ENCODE assay signal across 1 cellular context in genomic region chr16:67268136-67268579, GRCh38.
A peak's percentile ranks its signal among the peaks of the same experiment; 100 is the strongest.
TF ChIP-seq lines count a peak whose summit lies in the region.

No MANE protein-coding gene starts in this region.

TF ChIP-seq in SK-N-SH, 30 proteins besides CTCF, POLR2A, EP300 and RAD21:
- TF ChIP-seq USF2 (IDR thresholded peaks at IDR 0.05; ENCODE audit: borderline replicate concordance, low read depth, low read length), result no peak
- peak; percentile 70 for TF ChIP-seq JUND (IDR thresholded peaks at IDR 0.05)
- TF ChIP-seq RXRA (IDR thresholded peaks at IDR 0.05; ENCODE audit: borderline replicate concordance, low read depth), result peak; percentile 65; the same call in 1 of the 2 replicates
- peak; percentile 62 for TF ChIP-seq TCF12 (IDR thresholded peaks at IDR 0.05)
- TF ChIP-seq MXI1 (IDR thresholded peaks at IDR 0.05; ENCODE audit: low read depth, low read length), result no peak
- TF ChIP-seq ELF1 (IDR thresholded peaks at IDR 0.05), result no peak
- TF ChIP-seq NFIC (IDR thresholded peaks at IDR 0.05; ENCODE audit: borderline replicate concordance), result peak; percentile 75
- TF ChIP-seq MAX (IDR thresholded peaks at IDR 0.05; ENCODE audit: low read depth), result peak; percentile 73; the same call in 1 of the 2 replicates
- no peak for TF ChIP-seq IRF3 (IDR thresholded peaks at IDR 0.05; ENCODE audit: low read depth, low read length)
- peak; percentile 56 for TF ChIP-seq PBX3 (IDR thresholded peaks at IDR 0.05)
- TF ChIP-seq EZH2phosphoT487 (IDR thresholded peaks at IDR 0.05; ENCODE audit: borderline replicate concordance, low read depth), result no peak
- 0 out of 2 replicates have a peak, but pooled peaks have one; percentile 19 for TF ChIP-seq TEAD4 (IDR thresholded peaks at IDR 0.05; ENCODE audit: borderline replicate concordance, insufficient read depth)
- no peak for TF ChIP-seq NRF1 (IDR thresholded peaks at IDR 0.05; ENCODE audit: low read depth, low read length)
- TF ChIP-seq POLR2AphosphoS5 (IDR thresholded peaks at IDR 0.05; ENCODE audit: low read depth, low read length), result no peak; the same call in 1 of the 2 replicates
- 0 out of 2 replicates have a peak, but pooled peaks have one; percentile 26 for TF ChIP-seq ZBTB33 (IDR thresholded peaks at IDR 0.05; ENCODE audit: borderline replicate concordance, low read depth)
- peak; percentile 79 for TF ChIP-seq FOSL2 (IDR thresholded peaks at IDR 0.05; ENCODE audit: borderline replicate concordance, low read depth)
